Comparison of ENCODE assay signal across 8 cellular contexts in the genomic region with DNA sequence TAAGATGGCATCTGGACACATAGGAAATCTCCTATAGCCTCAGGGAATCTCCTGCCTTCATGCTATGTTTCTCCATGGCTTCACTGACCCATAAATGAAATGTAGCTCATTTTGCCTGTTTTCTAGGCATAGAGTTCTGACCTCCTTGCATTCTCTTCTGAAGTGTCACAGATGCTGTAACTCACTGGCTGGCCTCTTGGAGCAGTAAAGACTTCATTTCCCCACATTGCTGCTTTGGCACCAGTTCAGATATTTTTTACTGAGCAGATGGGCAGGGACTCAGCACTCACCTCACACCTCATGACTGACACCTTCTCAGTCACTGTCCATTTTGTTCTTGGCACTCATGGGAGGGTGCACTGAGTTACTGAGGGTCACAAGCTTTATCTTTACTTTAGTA.
DNase-seq lines count a peak whose midpoint lies in the region; ATAC-seq and TF ChIP-seq lines count a peak whose summit lies in the region.

No MANE protein-coding gene starts in this region.

- peaks cover 2% of the 10 kb centered on the region for H3K9me3 ChIP-seq in DND-41 (ENCODE audit: insufficient read depth, low read length, severe bottlenecking)
- peaks cover 7% of the 10 kb centered on the region for H3K9me3 ChIP-seq in psoas muscle

- H3K27ac ChIP-seq in DND-41 (ENCODE audit: low read length) (no peak overlapping the region), psoas muscle (no peak overlapping the region)

- ATAC-seq in DND-41 (ENCODE audit: insufficient read depth, low read depth) (peak; percentile 85), GM21786 (IDR thresholded peaks at IDR 0.05; ENCODE audit: unreplicated experiment) (peak; percentile 74), psoas muscle (peak in 2 of 4 donors; percentile 38 to 56)
- peak; percentile 99 for ATAC-seq in activated CD8-positive, alpha-beta T cell treated with anti-CD3 and anti-CD28 coated beads for 36 hours

- peaks cover 1% of the 10 kb centered on the region for H3K36me3 Mint-ChIP-seq in activated CD8-positive, alpha-beta T cell treated with anti-CD3 and anti-CD28 coated beads for 36 hours (ENCODE audit: low read depth)

- H3K27me3 ChIP-seq in DND-41 (ENCODE audit: insufficient read depth, low read length, poor library complexity) (no peaks in the 10 kb centered on the region), psoas muscle (ENCODE audit: insufficient read depth in 3 of 3, low read length in 2 of 3) (no peaks in the 10 kb centered on the region)

- no peaks in the 10 kb centered on the region for H4K20me1 ChIP-seq in DND-41 (ENCODE audit: insufficient read depth, low read length)

- POLR2A ChIA-PET in activated CD8-positive, alpha-beta T cell treated with anti-CD3 and anti-CD28 coated beads for 36 hours (lab: Charles Lee): no interaction called here

- no peaks in the 10 kb centered on the region for H3K27me3 Mint-ChIP-seq in activated CD8-positive, alpha-beta T cell treated with anti-CD3 and anti-CD28 coated beads for 36 hours

- H3K4me2 ChIP-seq in DND-41 (ENCODE audit: insufficient read depth, low read length): no peak overlapping the region

- no peak overlapping the region for H3K9ac ChIP-seq in DND-41 (ENCODE audit: low read depth, low read length)

- CTCF ChIA-PET in activated CD8-positive, alpha-beta T cell treated with anti-CD3 and anti-CD28 coated beads for 36 hours (lab: Charles Lee): interaction anchor here (0.6 to 2.8 kb wide), 34 partner anchors 9 to 432 kb away, joined by 3 to 13 read pairs (median 4); partner anchors contain the start of gene TGFBR2

- H3K9me3 Mint-ChIP-seq in activated CD8-positive, alpha-beta T cell treated with anti-CD3 and anti-CD28 coated beads for 36 hours: peaks cover 8% of the 10 kb centered on the region

- peak; percentile 48 for DNase-seq in DND-41
- peak; percentile 57 for DNase-seq in NCI-H146 (lab: John Stamatoyannopoulos, UW)
- DNase-seq in activated CD8-positive, alpha-beta T cell treated with anti-CD3 and anti-CD28 coated beads for 36 hours: peak; percentile 60
- DNase-seq in fibroblast of mammary gland (ENCODE audit: low read depth): peak; percentile 73
- no peak for DNase-seq in psoas muscle
- no peak for DNase-seq in OCI-M2 (lab: John Stamatoyannopoulos, UW; ENCODE audit: unreplicated experiment)
- DNase-seq in putamen (ENCODE audit: low spot score): no peak

- no peaks in the 10 kb centered on the region for H3K79me2 ChIP-seq in DND-41 (ENCODE audit: insufficient read depth, low read length)

- H3K36me3 ChIP-seq in DND-41 (ENCODE audit: insufficient read depth, low read length) (no peaks in the 10 kb centered on the region), psoas muscle (ENCODE audit: insufficient read depth in 1 of 2, low read depth in 1 of 2) (no peaks in the 10 kb centered on the region)

- intact Hi-C loops in activated CD8-positive, alpha-beta T cell treated with anti-CD3 and anti-CD28 coated beads for 36 hours (cut with micrococcal nuclease): no loop called here
- intact Hi-C loops in psoas muscle (cut with DNase I): no loop called here

- H3K4me3 ChIP-seq in DND-41 (ENCODE audit: low read depth in 1 of 2, low read length in 2 of 2) (no peak overlapping the region), fibroblast of mammary gland (ENCODE audit: control insufficient read depth, low read depth, low read length) (no peak overlapping the region), psoas muscle (no peak overlapping the region)

- H3K4me1 ChIP-seq in DND-41 (ENCODE audit: insufficient read depth, low read length) (no peaks in the 10 kb centered on the region; the same call in 1 of the 2 replicates), psoas muscle (no peaks in the 10 kb centered on the region)

- H3K4me3 Mint-ChIP-seq in activated CD8-positive, alpha-beta T cell treated with anti-CD3 and anti-CD28 coated beads for 36 hours: no peak overlapping the region

- H3K4me1 Mint-ChIP-seq in activated CD8-positive, alpha-beta T cell treated with anti-CD3 and anti-CD28 coated beads for 36 hours (ENCODE audit: low read depth): peaks cover 14% of the 10 kb centered on the region

- H2AFZ ChIP-seq in DND-41 (ENCODE audit: low read depth, low read length): no peak overlapping the region

- TF ChIP-seq CTCF in DND-41 (IDR thresholded peaks at IDR 0.05; ENCODE audit: borderline replicate concordance, extremely low read depth, low read length, poor library complexity, severe bottlenecking) (peak; percentile 71), fibroblast of mammary gland (conservative IDR thresholded peaks at IDR 0.05; ENCODE audit: control insufficient read depth, insufficient read depth, low read depth, low read length) (peak; percentile 53), psoas muscle (IDR thresholded peaks at IDR 0.05) (peak; percentile 18)
- TF ChIP-seq CTCF in activated CD8-positive, alpha-beta T cell treated with anti-CD3 and anti-CD28 coated beads for 36 hours (IDR thresholded peaks at IDR 0.05): peak; percentile 61

- H3K27ac Mint-ChIP-seq in activated CD8-positive, alpha-beta T cell treated with anti-CD3 and anti-CD28 coated beads for 36 hours: no peak overlapping the region

Comparison
In these comparisons a context has a peak if more than half of its experiments do, and no peak if none do; other contexts are left out.
1. DNase-seq: peak in DND-41 (single experiment), NCI-H146 (single experiment), activated CD8-positive, alpha-beta T cell treated with anti-CD3 and anti-CD28 coated beads for 36 hours (single experiment) and fibroblast of mammary gland (single experiment); none in psoas muscle (0 of 2), OCI-M2 (single experiment) and putamen (single experiment).
2. CTCF ChIP-seq: peak in every context shown above with its lines; median percentile 71 in DND-41; 61 in activated CD8-positive, alpha-beta T cell treated with anti-CD3 and anti-CD28 coated beads for 36 hours; 53 in fibroblast of mammary gland; 18 in psoas muscle.